In genomic region chr12:93591137-93591868, GRCh38 we compare ENCODE assay signal across 8 cellular contexts. TPM values are rescaled to one million over a fixed set of nuclear protein-coding genes. Genes with fewer than 3 reads are reported as not detected.
DNase-seq lines count a peak whose midpoint lies in the region; ATAC-seq and TF ChIP-seq lines count a peak whose summit lies in the region.

No MANE protein-coding gene starts in this region.

- no peaks in the 10 kb centered on the region for H3K9me3 ChIP-seq in liver (ENCODE audit: control insufficient read depth in 4 of 4, low read length in 3 of 4)

- DNase-seq in NCI-H1092 treated with DMSO at 0.1 percent for 48 hours (lab: John Stamatoyannopoulos, UW) (peak; percentile 5), NCI-H1092 (lab: John Stamatoyannopoulos, UW) (no peak), NCI-H1105 treated with DMSO at 0.1 percent for 48 hours (lab: John Stamatoyannopoulos, UW) (peak; percentile 29)
- DNase-seq in activated CD4-positive, CD25-positive, alpha-beta regulatory T cell treated with anti-CD3 and anti-CD28 coated beads, Interleukin-2, amount 50 U/mL, for 72 hours: peak; percentile 38
- DNase-seq in effector CD4-positive, alpha-beta T cell: peak; percentile 16
- DNase-seq in stimulated activated CD4-positive, alpha-beta T cell treated with anti-CD3 and anti-CD28 coated beads, Interleukin-4, amount 100 ng/mL, for 4 hours: peak; percentile 15 to 16

- peak overlapping the region in 2 of 3 donors; percentile 65 to 78 for H3K4me3 ChIP-seq in liver (ENCODE audit: low read depth in 1 of 3, low read length in 3 of 3)

- TF ChIP-seq RAD21 in liver (IDR thresholded peaks at IDR 0.05): no peak

- ATAC-seq in HG02610 (IDR thresholded peaks at IDR 0.05; ENCODE audit: unreplicated experiment): peak; percentile 73

- TF ChIP-seq CTCF in liver (IDR thresholded peaks at IDR 0.05; ENCODE audit: low read depth, low read length, missing input control): no peak

- peak overlapping the region; percentile 8 to 82 for H3K9ac ChIP-seq in liver (ENCODE audit: low read depth in 1 of 2, low read length in 2 of 2)

- H3K36me3 ChIP-seq in liver (ENCODE audit: control insufficient read depth in 4 of 4, insufficient read depth in 3 of 4, low read depth in 1 of 4, low read length in 3 of 4): no peaks in the 10 kb centered on the region

- peak overlapping the region; percentile 45 to 79 for H3K27ac ChIP-seq in liver (ENCODE audit: low read depth in 1 of 2, low read length in 2 of 2)

- peaks cover 2 to 7% (median 3%) of the 10 kb centered on the region in 4 donors for H3K4me1 ChIP-seq in liver (ENCODE audit: control insufficient read depth in 4 of 4, insufficient read depth in 4 of 4, low read length in 3 of 4)

- WGBS in liver: 3% methylated on average over 37 of the region's 37 CpGs

- H3K27me3 ChIP-seq in liver (ENCODE audit: control insufficient read depth in 4 of 4, insufficient read depth in 4 of 4, low read length in 3 of 4): peaks cover 0 to 2% (median 0%) of the 10 kb centered on the region in 4 donors

TF ChIP-seq in liver, 16 proteins besides CTCF, POLR2A, EP300 and RAD21:
- TF ChIP-seq TAF1 (conservative IDR thresholded peaks at IDR 0.05) (peak; percentile 32), RXRA (IDR thresholded peaks at IDR 0.05) (peak; percentile 30 to 52), FOXA1 (IDR thresholded peaks at IDR 0.05) (no peak), SP1 (IDR thresholded peaks at IDR 0.05) (no peak), JUND (IDR thresholded peaks at IDR 0.05) (no peak), HNF4G (IDR thresholded peaks at IDR 0.05) (no peak), EGR1 (IDR thresholded peaks at IDR 0.05; ENCODE audit: low read depth in 2 of 2) (no peak), NR2F2 (IDR thresholded peaks at IDR 0.05) (peak; percentile 46), ATF3 (IDR thresholded peaks at IDR 0.05) (no peak), FOXA2 (IDR thresholded peaks at IDR 0.05) (no peak), GABPA (IDR thresholded peaks at IDR 0.05 in 1 of 2, conservative IDR thresholded peaks at IDR 0.05 in 1 of 2) (no peak), HNF4A (conservative IDR thresholded peaks at IDR 0.05) (no peak), ZBTB33 (IDR thresholded peaks at IDR 0.05) (no peak), YY1 (IDR thresholded peaks at IDR 0.05) (peak; percentile 57)
- TF ChIP-seq, protein P1, sequence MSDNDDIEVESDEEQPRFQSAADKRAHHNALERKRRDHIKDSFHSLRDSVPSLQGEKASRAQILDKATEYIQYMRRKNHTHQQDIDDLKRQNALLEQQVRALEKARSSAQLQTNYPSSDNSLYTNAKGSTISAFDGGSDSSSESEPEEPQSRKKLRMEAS (IDR thresholded peaks at IDR 0.05): no peak
- TF ChIP-seq, protein P2, sequence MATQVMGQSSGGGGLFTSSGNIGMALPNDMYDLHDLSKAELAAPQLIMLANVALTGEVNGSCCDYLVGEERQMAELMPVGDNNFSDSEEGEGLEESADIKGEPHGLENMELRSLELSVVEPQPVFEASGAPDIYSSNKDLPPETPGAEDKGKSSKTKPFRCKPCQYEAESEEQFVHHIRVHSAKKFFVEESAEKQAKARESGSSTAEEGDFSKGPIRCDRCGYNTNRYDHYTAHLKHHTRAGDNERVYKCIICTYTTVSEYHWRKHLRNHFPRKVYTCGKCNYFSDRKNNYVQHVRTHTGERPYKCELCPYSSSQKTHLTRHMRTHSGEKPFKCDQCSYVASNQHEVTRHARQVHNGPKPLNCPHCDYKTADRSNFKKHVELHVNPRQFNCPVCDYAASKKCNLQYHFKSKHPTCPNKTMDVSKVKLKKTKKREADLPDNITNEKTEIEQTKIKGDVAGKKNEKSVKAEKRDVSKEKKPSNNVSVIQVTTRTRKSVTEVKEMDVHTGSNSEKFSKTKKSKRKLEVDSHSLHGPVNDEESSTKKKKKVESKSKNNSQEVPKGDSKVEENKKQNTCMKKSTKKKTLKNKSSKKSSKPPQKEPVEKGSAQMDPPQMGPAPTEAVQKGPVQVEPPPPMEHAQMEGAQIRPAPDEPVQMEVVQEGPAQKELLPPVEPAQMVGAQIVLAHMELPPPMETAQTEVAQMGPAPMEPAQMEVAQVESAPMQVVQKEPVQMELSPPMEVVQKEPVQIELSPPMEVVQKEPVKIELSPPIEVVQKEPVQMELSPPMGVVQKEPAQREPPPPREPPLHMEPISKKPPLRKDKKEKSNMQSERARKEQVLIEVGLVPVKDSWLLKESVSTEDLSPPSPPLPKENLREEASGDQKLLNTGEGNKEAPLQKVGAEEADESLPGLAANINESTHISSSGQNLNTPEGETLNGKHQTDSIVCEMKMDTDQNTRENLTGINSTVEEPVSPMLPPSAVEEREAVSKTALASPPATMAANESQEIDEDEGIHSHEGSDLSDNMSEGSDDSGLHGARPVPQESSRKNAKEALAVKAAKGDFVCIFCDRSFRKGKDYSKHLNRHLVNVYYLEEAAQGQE (IDR thresholded peaks at IDR 0.05): no peak

RNA-seq across cellular contexts. Expression of gene SOCS2, which starts 18.8 kb away (rescaled TPM):
- total RNA-seq in liver: 10 to 100 TPM; 22.7 to 66.3 TPM
- polyA plus RNA-seq in liver: 10 to 100 TPM in 1 of 2 donors, 1 to 10 TPM in 1; 7.0 to 46.1 TPM
